2 cellular contexts compared by ENCODE assay signal in the genomic region with DNA sequence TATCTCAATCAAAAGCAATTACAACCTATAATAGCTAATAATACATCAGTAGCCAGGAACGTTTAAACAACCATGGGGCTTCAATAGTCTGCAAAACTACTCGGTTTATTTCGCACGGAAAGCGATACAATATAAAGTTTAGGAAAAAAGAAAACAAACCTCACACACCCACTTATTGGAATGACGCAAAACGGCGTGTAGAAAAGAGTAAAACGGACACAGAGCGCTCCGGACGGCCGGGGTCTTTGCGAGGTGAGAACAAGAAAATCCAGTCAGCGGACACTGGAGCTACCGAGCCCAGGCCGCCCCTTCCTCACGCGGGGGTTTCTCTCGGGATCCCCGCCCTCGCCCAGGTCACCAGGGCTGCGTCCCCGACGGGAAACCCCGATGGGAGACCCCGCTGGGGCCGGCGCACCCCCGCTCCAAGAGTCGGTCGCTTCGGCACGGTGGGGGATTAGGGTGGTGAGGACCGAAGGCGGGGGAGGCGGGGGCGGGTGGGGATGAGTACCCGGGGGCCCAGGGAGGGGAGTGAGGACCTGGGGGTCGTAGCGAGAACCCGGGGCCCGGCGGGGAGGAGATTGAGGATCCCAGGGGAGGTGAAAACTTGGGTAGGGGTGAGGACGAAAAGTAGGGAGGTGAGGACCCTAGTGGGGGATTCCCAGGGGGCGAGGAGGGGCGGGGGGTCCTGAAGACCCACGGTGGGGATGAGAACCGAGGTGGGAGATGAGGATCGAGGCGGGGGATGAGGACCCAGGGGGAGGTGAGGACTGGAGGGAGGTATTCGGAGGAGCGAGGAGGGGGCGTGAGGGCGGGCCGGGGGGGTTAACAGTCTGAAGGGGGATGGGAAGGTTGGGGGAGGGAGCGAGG.
TF ChIP-seq lines count a peak whose summit lies in the region.

No MANE protein-coding gene starts in this region.

TF ChIP-seq in SK-N-SH, 30 proteins besides CTCF, POLR2A, EP300 and RAD21:
- no peak for TF ChIP-seq MEF2A (IDR thresholded peaks at IDR 0.05; ENCODE audit: borderline replicate concordance, low read depth)
- TF ChIP-seq YY1 (IDR thresholded peaks at IDR 0.05; ENCODE audit: low read depth) = no peak
- no peak for TF ChIP-seq CHD2 (IDR thresholded peaks at IDR 0.05; ENCODE audit: low read length, partially characterized antibody)
- no peak for TF ChIP-seq REST (IDR thresholded peaks at IDR 0.05; ENCODE audit: low read depth, low read length)
- no peak for TF ChIP-seq SIN3A (IDR thresholded peaks at IDR 0.05; ENCODE audit: borderline replicate concordance, low read depth, low read length)
- TF ChIP-seq, protein P1, sequence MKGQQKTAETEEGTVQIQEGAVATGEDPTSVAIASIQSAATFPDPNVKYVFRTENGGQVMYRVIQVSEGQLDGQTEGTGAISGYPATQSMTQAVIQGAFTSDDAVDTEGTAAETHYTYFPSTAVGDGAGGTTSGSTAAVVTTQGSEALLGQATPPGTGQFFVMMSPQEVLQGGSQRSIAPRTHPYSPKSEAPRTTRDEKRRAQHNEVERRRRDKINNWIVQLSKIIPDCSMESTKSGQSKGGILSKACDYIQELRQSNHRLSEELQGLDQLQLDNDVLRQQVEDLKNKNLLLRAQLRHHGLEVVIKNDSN (IDR thresholded peaks at IDR 0.05; ENCODE audit: borderline replicate concordance, low read depth) = no peak
- no peak for TF ChIP-seq FOXJ3 (CRISPR knock-in tag; IDR thresholded peaks at IDR 0.05)
- TF ChIP-seq GATA2 (CRISPR knock-in tag; IDR thresholded peaks at IDR 0.05) = no peak
- no peak for TF ChIP-seq RFX5 (IDR thresholded peaks at IDR 0.05; ENCODE audit: low read length)
- TF ChIP-seq TAF1 (IDR thresholded peaks at IDR 0.05; ENCODE audit: borderline replicate concordance, low read depth, low read length) = no peak
- TF ChIP-seq POLR2AphosphoS5 (IDR thresholded peaks at IDR 0.05; ENCODE audit: low read depth, low read length) = no peak

TF ChIP-seq in SK-N-SH treated with all-trans-retinoic acid at 6 μM for 48 hours, 23 proteins besides CTCF, POLR2A, EP300 and RAD21:
- TF ChIP-seq OSR1 (CRISPR knock-in tag; IDR thresholded peaks at IDR 0.05) (no peak), ESRRG (CRISPR knock-in tag; IDR thresholded peaks at IDR 0.05) (no peak), RARB (CRISPR knock-in tag; IDR thresholded peaks at IDR 0.05) (no peak), ZNF8 (CRISPR knock-in tag; IDR thresholded peaks at IDR 0.05) (no peak), CSRNP3 (CRISPR knock-in tag; IDR thresholded peaks at IDR 0.05) (no peak)
- TF ChIP-seq, protein P2, sequence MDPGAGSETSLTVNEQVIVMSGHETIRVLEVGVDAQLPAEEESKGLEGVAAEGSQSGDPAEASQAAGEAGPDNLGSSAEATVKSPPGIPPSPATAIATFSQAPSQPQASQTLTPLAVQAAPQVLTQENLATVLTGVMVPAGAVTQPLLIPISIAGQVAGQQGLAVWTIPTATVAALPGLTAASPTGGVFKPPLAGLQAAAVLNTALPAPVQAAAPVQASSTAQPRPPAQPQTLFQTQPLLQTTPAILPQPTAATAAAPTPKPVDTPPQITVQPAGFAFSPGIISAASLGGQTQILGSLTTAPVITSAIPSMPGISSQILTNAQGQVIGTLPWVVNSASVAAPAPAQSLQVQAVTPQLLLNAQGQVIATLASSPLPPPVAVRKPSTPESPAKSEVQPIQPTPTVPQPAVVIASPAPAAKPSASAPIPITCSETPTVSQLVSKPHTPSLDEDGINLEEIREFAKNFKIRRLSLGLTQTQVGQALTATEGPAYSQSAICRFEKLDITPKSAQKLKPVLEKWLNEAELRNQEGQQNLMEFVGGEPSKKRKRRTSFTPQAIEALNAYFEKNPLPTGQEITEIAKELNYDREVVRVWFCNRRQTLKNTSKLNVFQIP (CRISPR knock-in tag; IDR thresholded peaks at IDR 0.05; ENCODE audit: borderline replicate concordance, low read depth) = no peak
- TF ChIP-seq, protein P3, sequence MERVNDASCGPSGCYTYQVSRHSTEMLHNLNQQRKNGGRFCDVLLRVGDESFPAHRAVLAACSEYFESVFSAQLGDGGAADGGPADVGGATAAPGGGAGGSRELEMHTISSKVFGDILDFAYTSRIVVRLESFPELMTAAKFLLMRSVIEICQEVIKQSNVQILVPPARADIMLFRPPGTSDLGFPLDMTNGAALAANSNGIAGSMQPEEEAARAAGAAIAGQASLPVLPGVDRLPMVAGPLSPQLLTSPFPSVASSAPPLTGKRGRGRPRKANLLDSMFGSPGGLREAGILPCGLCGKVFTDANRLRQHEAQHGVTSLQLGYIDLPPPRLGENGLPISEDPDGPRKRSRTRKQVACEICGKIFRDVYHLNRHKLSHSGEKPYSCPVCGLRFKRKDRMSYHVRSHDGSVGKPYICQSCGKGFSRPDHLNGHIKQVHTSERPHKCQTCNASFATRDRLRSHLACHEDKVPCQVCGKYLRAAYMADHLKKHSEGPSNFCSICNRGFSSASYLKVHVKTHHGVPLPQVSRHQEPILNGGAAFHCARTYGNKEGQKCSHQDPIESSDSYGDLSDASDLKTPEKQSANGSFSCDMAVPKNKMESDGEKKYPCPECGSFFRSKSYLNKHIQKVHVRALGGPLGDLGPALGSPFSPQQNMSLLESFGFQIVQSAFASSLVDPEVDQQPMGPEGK (CRISPR knock-in tag; IDR thresholded peaks at IDR 0.05; ENCODE audit: borderline replicate concordance) = no peak
